8 cellular contexts compared by ENCODE assay signal in the genomic region with DNA sequence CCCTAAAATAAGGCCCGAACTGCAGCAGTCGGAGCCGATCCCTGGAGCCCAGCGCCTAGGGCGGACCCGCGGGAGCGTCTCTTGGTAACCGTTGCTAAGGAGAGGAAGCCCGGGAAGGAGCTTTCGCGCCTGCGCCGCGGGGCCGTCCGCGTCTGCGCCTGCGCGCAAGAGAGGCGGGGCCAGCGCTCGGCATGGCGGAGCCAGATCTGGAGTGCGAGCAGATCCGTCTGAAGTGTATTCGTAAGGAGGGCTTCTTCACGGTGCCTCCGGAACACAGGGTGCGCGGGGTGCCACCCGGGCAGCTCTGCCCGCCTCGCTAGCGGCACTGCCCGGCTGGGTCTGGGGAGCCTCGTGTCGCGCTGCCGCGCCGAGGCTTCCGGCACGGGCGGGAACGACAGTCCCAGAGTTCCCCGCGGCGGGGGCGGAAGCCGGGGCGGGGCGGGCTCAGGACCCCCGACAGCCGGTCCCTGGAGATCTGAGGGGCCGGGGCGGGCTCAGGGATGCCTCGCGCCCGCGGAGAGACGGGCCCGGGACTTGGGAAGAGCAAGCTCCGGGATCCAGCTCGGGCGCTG. TPM values are rescaled to one million over a fixed set of nuclear protein-coding genes. Genes with fewer than 3 reads are reported as not detected.
DNase-seq lines count a peak whose midpoint lies in the region; TF ChIP-seq lines count a peak whose summit lies in the region.

A gene with protein sequence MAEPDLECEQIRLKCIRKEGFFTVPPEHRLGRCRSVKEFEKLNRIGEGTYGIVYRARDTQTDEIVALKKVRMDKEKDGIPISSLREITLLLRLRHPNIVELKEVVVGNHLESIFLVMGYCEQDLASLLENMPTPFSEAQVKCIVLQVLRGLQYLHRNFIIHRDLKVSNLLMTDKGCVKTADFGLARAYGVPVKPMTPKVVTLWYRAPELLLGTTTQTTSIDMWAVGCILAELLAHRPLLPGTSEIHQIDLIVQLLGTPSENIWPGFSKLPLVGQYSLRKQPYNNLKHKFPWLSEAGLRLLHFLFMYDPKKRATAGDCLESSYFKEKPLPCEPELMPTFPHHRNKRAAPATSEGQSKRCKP (plus strand): TSS at position 170 of the 572 bp plus-strand sequence. CDS start 22 bp downstream, at position 192.

- peak within 1 kb of the TSS; percentile 85 for H3K4me2 ChIP-seq in Loucy (ENCODE audit: low read depth, low read length, poor library complexity, severe bottlenecking)
- peak within 1 kb of the TSS; percentile 96 for H3K4me2 ChIP-seq in neuronal stem cell (ENCODE audit: insufficient read depth, low read length, poor library complexity, severe bottlenecking)

- H3K4me1 ChIP-seq in Loucy (ENCODE audit: insufficient read depth, low read length, poor library complexity, severe bottlenecking) (peaks cover 5% of the 10 kb centered on the region), neuronal stem cell (ENCODE audit: control insufficient read depth in 2 of 2, insufficient read depth in 1 of 2, low read depth in 1 of 2, low read length in 2 of 2) (peaks cover 8 to 11% of the 10 kb centered on the region in 2 donors)

- peak within 1 kb of the TSS; percentile 98 for H3K23ac ChIP-seq in neuronal stem cell (ENCODE audit: low read depth, low read length, poor library complexity)

- no peaks in the 10 kb centered on the region for H3K9me3 ChIP-seq in Loucy (ENCODE audit: insufficient read depth, low read depth, low read length)
- peaks cover 4 to 7% of the 10 kb centered on the region in 2 donors for H3K9me3 ChIP-seq in neuronal stem cell (replicated peaks in 1 of 2; ENCODE audit: control insufficient read depth in 2 of 2, insufficient read depth in 1 of 2, low read depth in 1 of 2, low read length in 2 of 2)

- peak within 1 kb of the TSS; percentile 98 for H2BK5ac ChIP-seq in neuronal stem cell (ENCODE audit: low read length)

- peaks cover 2% of the 10 kb centered on the region for H3K79me1 ChIP-seq in neuronal stem cell (ENCODE audit: low read depth, low read length)

- no peaks in the 10 kb centered on the region for H3K36me3 ChIP-seq in Loucy (ENCODE audit: insufficient read depth, low read length)
- peaks cover 33 to 54% of the 10 kb centered on the region in 2 donors for H3K36me3 ChIP-seq in neuronal stem cell (replicated peaks in 1 of 2; ENCODE audit: control insufficient read depth in 2 of 2, insufficient read depth in 2 of 2, low read length in 2 of 2)

- peaks cover 13% of the 10 kb centered on the region; the same call in 1 of the 2 replicates for H3K79me2 ChIP-seq in Loucy (ENCODE audit: insufficient read depth, low read length)

- no peak within 1 kb of the TSS for H4K8ac ChIP-seq in neuronal stem cell (ENCODE audit: low read depth, low read length)

- peak within 1 kb of the TSS; percentile 70 for H2AK5ac ChIP-seq in neuronal stem cell (ENCODE audit: low read depth, low read length)

- TF ChIP-seq CTCF in Loucy (conservative IDR thresholded peaks at IDR 0.05; ENCODE audit: low read length) (no peak), subcutaneous adipose tissue (IDR thresholded peaks at IDR 0.05; ENCODE audit: low read depth) (no peak)

- peak within 1 kb of the TSS; percentile 85 for H3K4me3 ChIP-seq in Loucy (ENCODE audit: low read length, poor library complexity, severe bottlenecking)
- H3K4me3 ChIP-seq in neuronal stem cell (ENCODE audit: low read length in 2 of 2), result peak within 1 kb of the TSS; percentile 98 to 99

- no peaks in the 10 kb centered on the region for H3K9me2 ChIP-seq in Loucy (replicated peaks; ENCODE audit: low read depth, low read length)

- H3F3A ChIP-seq in Loucy (ENCODE audit: low read depth), result no peaks in the 10 kb centered on the region

- no peaks in the 10 kb centered on the region for H4K20me1 ChIP-seq in Loucy (ENCODE audit: insufficient read depth, low read length, poor library complexity, severe bottlenecking)

- in situ Hi-C loops in SK-MEL-5 (cut with HindIII; ENCODE audit: low pct_unique_long_range_greater_than_20kb, low sequenced_read_pairs), result no loop called here

- no CpG with 5 or more reads among the region's 67 CpGs for WGBS in neuronal stem cell (ENCODE audit: extremely low coverage in 2 of 2, insufficient read length in 2 of 2, insufficient replicate concordance in 1 of 2), 2 donors

- DNase-seq in ELF-1 (ENCODE audit: low read depth, low spot score) (peak; percentile 96), H4 (ENCODE audit: low spot score) (peak; percentile 83), SK-MEL-5 (ENCODE audit: low read depth, low spot score) (peak; percentile 83), foreskin melanocyte (peak; percentile 78), neuronal stem cell (ENCODE audit: low spot score) (peak; percentile 94)
- peak; percentile 92 for DNase-seq in activated naive CD4-positive, alpha-beta T cell treated with Interleukin-2 at 50 U/mL for 16 hours

- H3K9ac ChIP-seq in Loucy (ENCODE audit: low read depth, low read length, poor library complexity, severe bottlenecking) (peak within 1 kb of the TSS; percentile 79), neuronal stem cell (ENCODE audit: low read depth, low read length, poor library complexity) (peak within 1 kb of the TSS; percentile 99)

- H3K18ac ChIP-seq in neuronal stem cell (ENCODE audit: low read length), result peak within 1 kb of the TSS; percentile 100

- H3K27me3 ChIP-seq in Loucy (ENCODE audit: insufficient read depth, low read length, poor library complexity, severe bottlenecking) (no peaks in the 10 kb centered on the region), neuronal stem cell (ENCODE audit: control insufficient read depth in 3 of 3, insufficient read depth in 3 of 3, low read depth in 1 of 3, low read length in 3 of 3) (no peaks in the 10 kb centered on the region)

- H3K4ac ChIP-seq in neuronal stem cell (ENCODE audit: low read length), result peak within 1 kb of the TSS; percentile 41

- peak within 1 kb of the TSS; percentile 100 for H3K14ac ChIP-seq in neuronal stem cell (ENCODE audit: low read length)

- H2BK12ac ChIP-seq in neuronal stem cell (ENCODE audit: low read length), result peak within 1 kb of the TSS; percentile 66

- no peak within 1 kb of the TSS for H2BK15ac ChIP-seq in neuronal stem cell (ENCODE audit: low read length)

- H4K91ac ChIP-seq in neuronal stem cell (ENCODE audit: low read depth, low read length, poor library complexity), result no peak within 1 kb of the TSS

- peak within 1 kb of the TSS; percentile 97 for H3K27ac ChIP-seq in neuronal stem cell (replicated peaks; ENCODE audit: low read length)

- peak within 1 kb of the TSS; percentile 96; the same call in 1 of the 2 replicates for H2AFZ ChIP-seq in Loucy (ENCODE audit: low read length)
- H2AFZ ChIP-seq in neuronal stem cell (ENCODE audit: low read length), result peak within 1 kb of the TSS; percentile 100

- no peak within 1 kb of the TSS for H2BK120ac ChIP-seq in neuronal stem cell (ENCODE audit: low read depth, low read length)

RNA-seq across cellular contexts. Expression of the gene that starts here (rescaled TPM):
- 23.0 and 37.5 TPM in 2 replicates for total RNA-seq in H4 (2014; rRNA removed; shearing (Covaris generic))
- 16.6 and 18.1 TPM in 2 replicates for total RNA-seq in SK-MEL-5 (2014; rRNA removed; shearing (Covaris generic))
- polyA plus RNA-seq in SK-MEL-5 (2015; cell fraction: cytosol; rRNA removed), result 22.4 and 23.8 TPM in 2 replicates
- 253 and 267 TPM in 2 replicates for polyA plus RNA-seq in SK-MEL-5 (2015; cell fraction: nucleus; rRNA removed)
- polyA plus RNA-seq in neuronal stem cell (2013, experiment 1 of 2), result 59.5 TPM
- 57.9 TPM for polyA plus RNA-seq in neuronal stem cell (2013, experiment 2 of 2)
- total RNA-seq in subcutaneous adipose tissue, result 10 to 100 TPM; 15.0 to 38.4 (median 29.0) TPM

Comparison
In these comparisons a context has a peak if more than half of its experiments do, and no peak if none do; other contexts are left out.
1. Peak in every context shown above with its lines: DNase-seq, H3K4me3 ChIP-seq and H3K27ac ChIP-seq.